In the genomic region with DNA sequence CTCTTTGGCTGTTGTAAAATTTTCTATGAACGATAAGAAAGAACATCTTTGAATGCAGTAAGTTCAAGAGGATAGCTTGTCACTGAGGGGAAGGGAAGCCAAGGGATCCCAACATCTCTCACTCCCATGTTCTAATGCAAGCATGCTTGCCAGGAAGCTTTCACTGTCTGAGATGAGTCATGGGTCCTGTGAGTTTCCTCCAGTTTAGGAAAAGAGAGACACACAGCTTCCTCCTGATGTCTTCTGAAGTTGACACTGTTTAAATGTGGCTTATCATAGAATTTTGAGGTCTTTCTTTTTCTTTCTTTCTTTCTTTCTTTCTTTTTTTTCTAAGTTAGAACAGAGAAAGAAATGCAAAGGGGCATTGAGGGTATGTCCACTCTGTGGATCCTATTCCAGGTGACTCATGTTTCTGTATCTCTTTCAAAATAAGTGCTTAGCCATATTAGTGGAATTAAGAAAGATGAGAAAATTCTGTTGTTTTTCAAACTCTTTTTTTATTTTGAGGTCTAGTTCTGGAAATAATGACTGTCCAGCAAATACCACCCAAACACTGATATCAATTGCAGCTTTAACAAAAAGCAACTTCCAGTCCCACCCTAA, we compare ENCODE assay signal across 12 cellular contexts.
DNase-seq lines count a peak whose midpoint lies in the region; ATAC-seq and TF ChIP-seq lines count a peak whose summit lies in the region.
"Had no signal": no experiment of that assay in that cellular context is flagged by ENCODE, and none has a peak within 500 bp of the region (broad histone marks: within the 10 kb centered on the region; RNA-seq: fewer than 3 reads in every experiment).

No MANE protein-coding gene starts in this region.

- no peak overlapping the region for H3K4me3 Mint-ChIP-seq in activated naive CD4-positive, alpha-beta T cell treated with anti-CD3 and anti-CD28 coated beads, Interleukin-2, amount 10 ng/mL, durations not matched to agents 7 days and 5 days
- H3K4me3 Mint-ChIP-seq in activated CD4-positive, alpha-beta memory T cell treated with anti-CD3 and anti-CD28 coated beads, Interleukin-2, amount 10 ng/mL, durations not matched to agents 7 days and 5 days, result no peak overlapping the region

- peaks cover 22% of the 10 kb centered on the region for H3K4me1 ChIP-seq in SJSA1 (replicated peaks)

- H3K27me3 Mint-ChIP-seq in activated naive CD4-positive, alpha-beta T cell treated with anti-CD3 and anti-CD28 coated beads, Interleukin-2, amount 10 ng/mL, durations not matched to agents 7 days and 5 days, result peaks cover 4% of the 10 kb centered on the region
- peaks cover 2% of the 10 kb centered on the region for H3K27me3 Mint-ChIP-seq in activated CD4-positive, alpha-beta memory T cell treated with anti-CD3 and anti-CD28 coated beads, Interleukin-2, amount 10 ng/mL, durations not matched to agents 7 days and 5 days

- H3K9me3 ChIP-seq in SJSA1 (replicated peaks), result no peaks in the 10 kb centered on the region

- TF ChIP-seq CTCF in fibroblast of pulmonary artery (IDR thresholded peaks at IDR 0.05; ENCODE audit: low read length, missing control alignments), result no peak

- CTCF ChIA-PET in activated naive CD4-positive, alpha-beta T cell treated with anti-CD3 and anti-CD28 coated beads, Interleukin-2, amount 10 ng/mL, durations not matched to agents 7 days and 5 days (lab: Charles Lee), result no interaction called here
- CTCF ChIA-PET in activated CD4-positive, alpha-beta memory T cell treated with anti-CD3 and anti-CD28 coated beads, Interleukin-2, amount 10 ng/mL, durations not matched to agents 7 days and 5 days (lab: Charles Lee), result no interaction called here

- no peaks in the 10 kb centered on the region for H3K36me3 Mint-ChIP-seq in activated naive CD4-positive, alpha-beta T cell treated with anti-CD3 and anti-CD28 coated beads, Interleukin-2, amount 10 ng/mL, durations not matched to agents 7 days and 5 days
- H3K36me3 Mint-ChIP-seq in activated CD4-positive, alpha-beta memory T cell treated with anti-CD3 and anti-CD28 coated beads, Interleukin-2, amount 10 ng/mL, durations not matched to agents 7 days and 5 days (ENCODE audit: low read depth), result no peaks in the 10 kb centered on the region

- H3K4me3 ChIP-seq in SJSA1 (no peak overlapping the region), fibroblast of pulmonary artery (replicated peaks; ENCODE audit: low read depth, low read length) (peak overlapping the region; percentile 2)
- H3K4me3 ChIP-seq: SK-N-MC had no signal

- no peaks in the 10 kb centered on the region for H3K36me3 ChIP-seq in SJSA1

- H3K4me1 Mint-ChIP-seq in activated naive CD4-positive, alpha-beta T cell treated with anti-CD3 and anti-CD28 coated beads, Interleukin-2, amount 10 ng/mL, durations not matched to agents 7 days and 5 days, result no peaks in the 10 kb centered on the region
- no peaks in the 10 kb centered on the region for H3K4me1 Mint-ChIP-seq in activated CD4-positive, alpha-beta memory T cell treated with anti-CD3 and anti-CD28 coated beads, Interleukin-2, amount 10 ng/mL, durations not matched to agents 7 days and 5 days

- ATAC-seq in HG02798 (IDR thresholded peaks at IDR 0.05; ENCODE audit: poor library complexity, unreplicated experiment), result no peak
- ATAC-seq: left colon had no signal

- H3K27ac ChIP-seq in SJSA1, result peak overlapping the region; percentile 76
- H3K27ac ChIP-seq: SK-N-MC had no signal

- no peaks in the 10 kb centered on the region for H3K27me3 ChIP-seq in SJSA1 (replicated peaks)

- H3K27ac Mint-ChIP-seq in activated naive CD4-positive, alpha-beta T cell treated with anti-CD3 and anti-CD28 coated beads, Interleukin-2, amount 10 ng/mL, durations not matched to agents 7 days and 5 days, result no peak overlapping the region
- H3K27ac Mint-ChIP-seq in activated CD4-positive, alpha-beta memory T cell treated with anti-CD3 and anti-CD28 coated beads, Interleukin-2, amount 10 ng/mL, durations not matched to agents 7 days and 5 days, result no peak overlapping the region

- peak; percentile 86 for DNase-seq in ELR (ENCODE audit: low read depth)
- peak; percentile 65 to 89 for DNase-seq in SJSA1 (ENCODE audit: low read depth in 1 of 2, low spot score in 2 of 2)
- DNase-seq in fibroblast of pulmonary artery (ENCODE audit: low read depth), result peak; percentile 85
- peak; percentile 17 for DNase-seq in pons (ENCODE audit: low spot score)
- no peak for DNase-seq in activated CD4-positive, alpha-beta T cell treated with anti-CD3 and anti-CD28 coated beads, Interleukin-2, amount 50 U/mL, for 1 hour
- DNase-seq in activated naive CD4-positive, alpha-beta T cell treated with anti-CD3 and anti-CD28 coated beads, Interleukin-2, amount 10 ng/mL, durations not matched to agents 7 days and 5 days, result no peak
- DNase-seq in activated CD4-positive, alpha-beta memory T cell treated with anti-CD3 and anti-CD28 coated beads, Interleukin-2, amount 10 ng/mL, durations not matched to agents 7 days and 5 days, result no peak
- DNase-seq: activated naive CD4-positive, alpha-beta T cell treated with Interleukin-2 at 50 U/mL for 16 hours; MV-4-11 had no signal

- H3K9me3 Mint-ChIP-seq in activated naive CD4-positive, alpha-beta T cell treated with anti-CD3 and anti-CD28 coated beads, Interleukin-2, amount 10 ng/mL, durations not matched to agents 7 days and 5 days, result no peaks in the 10 kb centered on the region
- H3K9me3 Mint-ChIP-seq in activated CD4-positive, alpha-beta memory T cell treated with anti-CD3 and anti-CD28 coated beads, Interleukin-2, amount 10 ng/mL, durations not matched to agents 7 days and 5 days, result no peaks in the 10 kb centered on the region

- POLR2A ChIA-PET in activated CD4-positive, alpha-beta memory T cell treated with anti-CD3 and anti-CD28 coated beads, Interleukin-2, amount 10 ng/mL, durations not matched to agents 7 days and 5 days (lab: Charles Lee), result no interaction called here

Comparison
In these comparisons a context has a peak if more than half of its experiments do, and no peak if none do; other contexts are left out.
1. DNase-seq: peak in ELR (single experiment), SJSA1 (2 of 2), fibroblast of pulmonary artery (single experiment) and pons (single experiment); none in activated CD4-positive, alpha-beta T cell treated with anti-CD3 and anti-CD28 coated beads, Interleukin-2, amount 50 U/mL, for 1 hour (single experiment), activated naive CD4-positive, alpha-beta T cell treated with anti-CD3 and anti-CD28 coated beads, Interleukin-2, amount 10 ng/mL, durations not matched to agents 7 days and 5 days (single experiment) and activated CD4-positive, alpha-beta memory T cell treated with anti-CD3 and anti-CD28 coated beads, Interleukin-2, amount 10 ng/mL, durations not matched to agents 7 days and 5 days (single experiment).